Comparison of ENCODE assay signal across 8 cellular contexts in genomic region chr1:236794585-236795034, GRCh38. TPM values are rescaled to one million over a fixed set of nuclear protein-coding genes. Genes with fewer than 3 reads are reported as not detected.
DNase-seq lines count a peak whose midpoint lies in the region; ATAC-seq and TF ChIP-seq lines count a peak whose summit lies in the region.

No MANE protein-coding gene starts in this region.

- H3K36me3 ChIP-seq in BE2C: no peaks in the 10 kb centered on the region
- H3K36me3 ChIP-seq in Karpas-422 (ENCODE audit: insufficient read depth, low read length): no peaks in the 10 kb centered on the region

- no peaks in the 10 kb centered on the region for H3K36me3 Mint-ChIP-seq in naive thymus-derived CD8-positive, alpha-beta T cell

- peaks cover 29 to 37% (median 33%) of the 10 kb centered on the region in 4 donors for H3K4me1 Mint-ChIP-seq in naive thymus-derived CD8-positive, alpha-beta T cell

- peak overlapping the region; percentile 91 for H3K4me3 ChIP-seq in BE2C (ENCODE audit: low read depth, low read length)
- H3K4me3 ChIP-seq in Karpas-422 (ENCODE audit: low read length): peak overlapping the region; percentile 71

- no peaks in the 10 kb centered on the region for H3K4me1 ChIP-seq in BE2C
- peaks cover 23% of the 10 kb centered on the region for H3K4me1 ChIP-seq in Karpas-422 (ENCODE audit: low read length)

- no peaks in the 10 kb centered on the region; the same call in 1 of the 2 replicates for H3K9me2 ChIP-seq in Karpas-422 (replicated peaks; ENCODE audit: insufficient read depth, low read length)

- DNase-seq in BE2C (no peak), Karpas-422 (no peak)
- DNase-seq in naive thymus-derived CD8-positive, alpha-beta T cell: no peak

- peaks cover 0 to 8% (median 0%) of the 10 kb centered on the region in 5 donors for H3K27me3 Mint-ChIP-seq in naive thymus-derived CD8-positive, alpha-beta T cell

- peak overlapping the region; percentile 92 to 98 (median 95) for H3K4me3 Mint-ChIP-seq in naive thymus-derived CD8-positive, alpha-beta T cell

- no peak overlapping the region for H3K27ac ChIP-seq in Karpas-422 (ENCODE audit: low read length)
- H3K27ac ChIP-seq in cingulate gyrus (ENCODE audit: low read depth, low read length): peak overlapping the region; percentile 49

- no peaks in the 10 kb centered on the region for H3K9me3 Mint-ChIP-seq in naive thymus-derived CD8-positive, alpha-beta T cell

- H3K4me2 ChIP-seq in Karpas-422 (ENCODE audit: low read depth, low read length, poor library complexity, severe bottlenecking): peak overlapping the region; percentile 74

- H3K9ac ChIP-seq in Karpas-422 (ENCODE audit: low read length): peak overlapping the region; percentile 55

- H2AFZ ChIP-seq in Karpas-422 (ENCODE audit: low read length): peak overlapping the region; percentile 82

- POLR2A ChIA-PET in naive thymus-derived CD8-positive, alpha-beta T cell (lab: Charles Lee): interaction anchor here (0.8 to 2.8 kb wide), 6 partner anchors 8 to 1290 kb away, joined by 3 to 20 read pairs (median 4); partner anchors contain the start of gene HEATR1

- no peaks in the 10 kb centered on the region for H4K20me1 ChIP-seq in Karpas-422 (ENCODE audit: insufficient read depth, low read depth, low read length)

- TF ChIP-seq CTCF in BE2C (IDR thresholded peaks at IDR 0.05; ENCODE audit: low read depth, low read length): no peak

- peaks cover 44% of the 10 kb centered on the region for H3K79me2 ChIP-seq in Karpas-422 (ENCODE audit: low read length)

- peak overlapping the region; percentile 96 to 100 (median 98) for H3K27ac Mint-ChIP-seq in naive thymus-derived CD8-positive, alpha-beta T cell

- no peaks in the 10 kb centered on the region for H3K27me3 ChIP-seq in BE2C
- no peaks in the 10 kb centered on the region for H3K27me3 ChIP-seq in Karpas-422 (ENCODE audit: low read length)

- H3K9me3 ChIP-seq in BE2C: no peaks in the 10 kb centered on the region
- no peaks in the 10 kb centered on the region for H3K9me3 ChIP-seq in Karpas-422 (ENCODE audit: low read length)

- peak in 1 of 2 donors; percentile 31 for ATAC-seq in naive thymus-derived CD8-positive, alpha-beta T cell
- no peak for ATAC-seq in GM21717 (IDR thresholded peaks at IDR 0.05; ENCODE audit: unreplicated experiment)
- ATAC-seq in HG03565 (IDR thresholded peaks at IDR 0.05; ENCODE audit: unreplicated experiment): no peak
- no peak for ATAC-seq in GM21825 (IDR thresholded peaks at IDR 0.05; ENCODE audit: unreplicated experiment)
- no peak for ATAC-seq in GM19463 (IDR thresholded peaks at IDR 0.05; ENCODE audit: unreplicated experiment)

RNA-seq across cellular contexts. Expression of gene MTR, which starts 0.5 kb away (rescaled TPM):
- polyA plus RNA-seq in BE2C (2012; ENCODE audit: insufficient read depth, insufficient read length, low read depth): 8.8 TPM
- 19.4 and 21.6 TPM in 2 replicates for total RNA-seq in Karpas-422 (2014; rRNA removed; shearing (Covaris generic); ENCODE audit: low replicate concordance)
- total RNA-seq in naive thymus-derived CD8-positive, alpha-beta T cell: 10 to 100 TPM; 67.1 to 67.9 TPM
- 10 to 100 TPM; 14.8 to 25.6 (median 18.3) TPM for polyA plus RNA-seq in naive thymus-derived CD8-positive, alpha-beta T cell
